ENCODE assay signal across 1 cellular context in the genomic region with DNA sequence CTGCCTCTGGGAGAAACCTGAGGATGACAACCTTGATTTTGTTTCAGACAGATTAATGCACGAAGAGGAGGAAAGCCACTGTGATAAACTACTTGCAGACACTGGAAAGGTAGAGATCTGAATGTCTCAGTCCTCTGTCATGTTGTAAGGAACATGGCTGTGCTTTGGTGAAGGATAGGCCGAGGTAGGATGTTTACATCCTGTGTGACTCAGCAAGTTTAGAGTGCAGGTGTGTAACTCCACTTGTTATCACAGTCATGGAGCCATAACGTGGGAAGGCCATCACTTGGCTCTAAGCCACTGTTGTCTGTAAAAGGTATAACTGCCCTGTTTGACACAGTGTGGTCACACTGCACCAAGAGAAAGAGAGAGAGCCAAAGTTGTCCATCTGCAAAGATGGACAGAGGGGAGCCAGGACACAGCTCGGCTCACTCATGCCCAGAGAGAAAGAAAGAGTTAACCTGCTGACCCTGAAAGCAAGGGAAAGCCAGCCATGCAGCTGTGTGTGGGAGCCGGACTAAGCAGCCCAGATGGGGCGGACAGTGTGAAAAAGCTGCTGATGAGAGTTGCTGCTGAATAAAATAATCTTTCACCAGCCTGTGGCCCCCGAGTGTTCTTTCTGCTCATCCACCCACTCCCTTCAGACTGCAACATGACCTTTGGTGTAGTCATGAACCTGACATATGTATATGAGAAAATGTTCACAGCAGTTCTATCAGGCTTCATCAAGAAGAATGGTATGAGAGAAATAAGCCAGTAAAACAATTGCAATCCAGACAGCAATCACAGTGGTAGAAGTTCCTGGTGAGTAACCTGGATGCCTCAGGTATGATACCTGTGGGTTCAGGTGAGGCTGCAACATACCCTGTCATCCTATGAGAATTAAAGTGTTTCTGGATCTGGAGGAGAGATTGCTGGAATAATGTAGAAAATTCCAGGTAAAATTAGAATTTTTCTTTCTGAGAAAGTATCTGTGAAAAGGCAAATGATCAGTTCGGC.
TF ChIP-seq lines count a peak whose summit lies in the region.

No MANE protein-coding gene starts in this region.

TF ChIP-seq in GM12878, 131 proteins besides CTCF, POLR2A, EP300 and RAD21 (continued from another document):
- TF ChIP-seq, protein P1, sequence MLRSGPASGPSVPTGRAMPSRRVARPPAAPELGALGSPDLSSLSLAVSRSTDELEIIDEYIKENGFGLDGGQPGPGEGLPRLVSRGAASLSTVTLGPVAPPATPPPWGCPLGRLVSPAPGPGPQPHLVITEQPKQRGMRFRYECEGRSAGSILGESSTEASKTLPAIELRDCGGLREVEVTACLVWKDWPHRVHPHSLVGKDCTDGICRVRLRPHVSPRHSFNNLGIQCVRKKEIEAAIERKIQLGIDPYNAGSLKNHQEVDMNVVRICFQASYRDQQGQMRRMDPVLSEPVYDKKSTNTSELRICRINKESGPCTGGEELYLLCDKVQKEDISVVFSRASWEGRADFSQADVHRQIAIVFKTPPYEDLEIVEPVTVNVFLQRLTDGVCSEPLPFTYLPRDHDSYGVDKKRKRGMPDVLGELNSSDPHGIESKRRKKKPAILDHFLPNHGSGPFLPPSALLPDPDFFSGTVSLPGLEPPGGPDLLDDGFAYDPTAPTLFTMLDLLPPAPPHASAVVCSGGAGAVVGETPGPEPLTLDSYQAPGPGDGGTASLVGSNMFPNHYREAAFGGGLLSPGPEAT (IDR thresholded peaks at IDR 0.05; ENCODE audit: low read depth), result no peak
- TF ChIP-seq YBX1 (IDR thresholded peaks at IDR 0.05) (no peak), NFYA (IDR thresholded peaks at IDR 0.05; ENCODE audit: borderline replicate concordance, low read depth, low read length) (no peak), DPF2 (IDR thresholded peaks at IDR 0.05) (no peak), FOXM1 (IDR thresholded peaks at IDR 0.05; ENCODE audit: low read depth, low read length) (no peak), CREB1 (IDR thresholded peaks at IDR 0.05; ENCODE audit: low read depth) (no peak), IRF5 (IDR thresholded peaks at IDR 0.05; ENCODE audit: borderline replicate concordance) (no peak)
- TF ChIP-seq, protein P2, sequence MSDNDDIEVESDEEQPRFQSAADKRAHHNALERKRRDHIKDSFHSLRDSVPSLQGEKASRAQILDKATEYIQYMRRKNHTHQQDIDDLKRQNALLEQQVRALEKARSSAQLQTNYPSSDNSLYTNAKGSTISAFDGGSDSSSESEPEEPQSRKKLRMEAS (IDR thresholded peaks at IDR 0.05; ENCODE audit: low read depth, low read length), result no peak
- TF ChIP-seq, protein P3, sequence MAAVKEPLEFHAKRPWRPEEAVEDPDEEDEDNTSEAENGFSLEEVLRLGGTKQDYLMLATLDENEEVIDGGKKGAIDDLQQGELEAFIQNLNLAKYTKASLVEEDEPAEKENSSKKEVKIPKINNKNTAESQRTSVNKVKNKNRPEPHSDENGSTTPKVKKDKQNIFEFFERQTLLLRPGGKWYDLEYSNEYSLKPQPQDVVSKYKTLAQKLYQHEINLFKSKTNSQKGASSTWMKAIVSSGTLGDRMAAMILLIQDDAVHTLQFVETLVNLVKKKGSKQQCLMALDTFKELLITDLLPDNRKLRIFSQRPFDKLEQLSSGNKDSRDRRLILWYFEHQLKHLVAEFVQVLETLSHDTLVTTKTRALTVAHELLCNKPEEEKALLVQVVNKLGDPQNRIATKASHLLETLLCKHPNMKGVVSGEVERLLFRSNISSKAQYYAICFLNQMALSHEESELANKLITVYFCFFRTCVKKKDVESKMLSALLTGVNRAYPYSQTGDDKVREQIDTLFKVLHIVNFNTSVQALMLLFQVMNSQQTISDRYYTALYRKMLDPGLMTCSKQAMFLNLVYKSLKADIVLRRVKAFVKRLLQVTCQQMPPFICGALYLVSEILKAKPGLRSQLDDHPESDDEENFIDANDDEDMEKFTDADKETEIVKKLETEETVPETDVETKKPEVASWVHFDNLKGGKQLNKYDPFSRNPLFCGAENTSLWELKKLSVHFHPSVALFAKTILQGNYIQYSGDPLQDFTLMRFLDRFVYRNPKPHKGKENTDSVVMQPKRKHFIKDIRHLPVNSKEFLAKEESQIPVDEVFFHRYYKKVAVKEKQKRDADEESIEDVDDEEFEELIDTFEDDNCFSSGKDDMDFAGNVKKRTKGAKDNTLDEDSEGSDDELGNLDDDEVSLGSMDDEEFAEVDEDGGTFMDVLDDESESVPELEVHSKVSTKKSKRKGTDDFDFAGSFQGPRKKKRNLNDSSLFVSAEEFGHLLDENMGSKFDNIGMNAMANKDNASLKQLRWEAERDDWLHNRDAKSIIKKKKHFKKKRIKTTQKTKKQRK (IDR thresholded peaks at IDR 0.05; ENCODE audit: low read depth, low read length), result no peak
